28 cellular contexts compared by ENCODE assay signal in the genomic region with DNA sequence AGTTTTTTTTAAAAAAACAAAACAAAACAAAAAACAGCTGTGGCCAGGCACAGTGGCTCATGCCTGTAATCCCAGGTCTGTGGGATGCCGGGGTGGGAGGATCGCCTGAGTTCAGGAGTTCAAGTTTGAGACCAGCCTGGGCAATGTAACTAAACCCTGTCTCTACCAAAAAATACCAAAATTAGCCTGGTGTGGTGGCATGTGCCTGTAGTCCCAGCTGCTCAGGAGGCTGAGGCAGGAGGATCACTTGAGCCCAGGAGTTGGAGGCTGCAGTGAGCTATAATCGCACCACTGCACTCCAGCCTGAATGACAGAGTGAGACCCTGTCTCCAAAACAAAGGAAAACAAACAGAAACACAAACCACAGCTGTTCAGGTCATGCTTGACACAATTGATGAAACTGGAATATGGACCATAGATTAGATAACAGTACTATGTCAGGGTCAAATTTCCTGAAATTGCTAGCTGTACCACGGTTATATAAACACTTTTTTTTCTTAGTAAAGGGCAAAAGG. TPM values are rescaled to one million over a fixed set of nuclear protein-coding genes. Genes with fewer than 3 reads are reported as not detected.
A peak's percentile ranks its signal among the peaks of the same experiment; 100 is the strongest.
DNase-seq lines count a peak whose midpoint lies in the region; ATAC-seq and TF ChIP-seq lines count a peak whose summit lies in the region.
"Had no signal": no experiment of that assay in that cellular context is flagged by ENCODE, and none has a peak within 500 bp of the region (broad histone marks: within the 10 kb centered on the region; RNA-seq: fewer than 3 reads in every experiment).

No MANE protein-coding gene starts in this region.

- H3K36me3 Mint-ChIP-seq in activated naive CD8-positive, alpha-beta T cell treated with anti-CD3 and anti-CD28 coated beads, Interleukin-2, amount 50 U/mL, for 24 hours (ENCODE audit: low read depth): no peaks in the 10 kb centered on the region
- H3K36me3 Mint-ChIP-seq: CD8-positive, alpha-beta T cell had no signal

- H3K4me3 Mint-ChIP-seq in activated naive CD8-positive, alpha-beta T cell treated with anti-CD3 and anti-CD28 coated beads, Interleukin-2, amount 50 U/mL, for 24 hours: no peak overlapping the region
- H3K4me3 Mint-ChIP-seq: activated CD4-positive, alpha-beta T cell treated with anti-CD3 and anti-CD28 coated beads for 36 hours; brain; CD8-positive, alpha-beta T cell; stimulated activated naive CD8-positive, alpha-beta T cell treated with anti-CD3 and anti-CD28 coated beads, Interleukin-15, amount 100 ng/mL, for 72 hours had no signal

- H3K27ac Mint-ChIP-seq in activated naive CD8-positive, alpha-beta T cell treated with anti-CD3 and anti-CD28 coated beads, Interleukin-2, amount 50 U/mL, for 24 hours: no peak overlapping the region
- H3K27ac Mint-ChIP-seq: activated CD4-positive, alpha-beta T cell treated with anti-CD3 and anti-CD28 coated beads for 36 hours; brain; CD8-positive, alpha-beta T cell had no signal

- H3K9me3 Mint-ChIP-seq in activated naive CD8-positive, alpha-beta T cell treated with anti-CD3 and anti-CD28 coated beads, Interleukin-2, amount 50 U/mL, for 24 hours: no peaks in the 10 kb centered on the region

- no peak for ATAC-seq in GM21576 (IDR thresholded peaks at IDR 0.05; ENCODE audit: unreplicated experiment)
- ATAC-seq in activated naive CD8-positive, alpha-beta T cell treated with anti-CD3 and anti-CD28 coated beads, Interleukin-2, amount 50 U/mL, for 24 hours: no peak
- ATAC-seq: activated CD4-positive, alpha-beta T cell treated with anti-CD3 and anti-CD28 coated beads for 36 hours; CD8-positive, alpha-beta T cell; esophagus mucosa; gastrocnemius medialis; left colon; stimulated activated naive CD8-positive, alpha-beta T cell treated with anti-CD3 and anti-CD28 coated beads, Interleukin-15, amount 100 ng/mL, for 72 hours had no signal

- no peak for TF ChIP-seq CTCF in cardiac fibroblast (IDR thresholded peaks at IDR 0.05; ENCODE audit: low read depth, low read length)
- no peak for TF ChIP-seq CTCF in hepatocyte (IDR thresholded peaks at IDR 0.05; ENCODE audit: poor library complexity)
- peak in 1 of 3 donors; percentile 13 for TF ChIP-seq CTCF in lower leg skin (IDR thresholded peaks at IDR 0.05)

- H3K4me1 ChIP-seq in hepatocyte (ENCODE audit: insufficient read depth): peaks cover under 1% of the 10 kb centered on the region

- no peaks in the 10 kb centered on the region for H3K9me2 ChIP-seq in hepatocyte (replicated peaks; ENCODE audit: insufficient read depth)

- no peaks in the 10 kb centered on the region for H3K9me3 ChIP-seq in hepatocyte (ENCODE audit: low read depth)
- H3K9me3 ChIP-seq: vagina had no signal

- H2AFZ ChIP-seq in hepatocyte: no peak overlapping the region

- H3K4me3 ChIP-seq in cardiac fibroblast (replicated peaks in 1 of 2; ENCODE audit: low read depth in 2 of 2, low read length in 2 of 2) (no peak overlapping the region), hepatocyte (no peak overlapping the region), lower leg skin (ENCODE audit: low read depth, poor library complexity, severe bottlenecking) (no peak overlapping the region)
- H3K4me3 ChIP-seq: gastrocnemius medialis, skin epidermis, vagina had no signal

- H3K79me2 ChIP-seq in hepatocyte: no peaks in the 10 kb centered on the region

- no peak overlapping the region for H3K4me2 ChIP-seq in hepatocyte

- H3K27ac ChIP-seq in hepatocyte: no peak overlapping the region
- H3K27ac ChIP-seq: gastrocnemius medialis, vagina had no signal

- intact Hi-C loops in lower leg skin (cut with DNase I; ENCODE audit: low total_unique reads): loop anchor here (10.0 kb wide), 1 partner anchor 148 kb away; a partner anchor contains a TSS

- WGBS in hepatocyte (ENCODE audit: low lambda C conversion rate, missing lambda C conversion rate): 72% methylated on average over 4 of the region's 4 CpGs
- WGBS in lower leg skin, 2 donors: 79 to 85% methylated on average over 4 of the region's 4 CpGs

- TF ChIP-seq POLR2A in lower leg skin (IDR thresholded peaks at IDR 0.05): no peak

- no peaks in the 10 kb centered on the region for H3K36me3 ChIP-seq in hepatocyte (replicated peaks; ENCODE audit: insufficient read depth, low read depth)
- H3K36me3 ChIP-seq: gastrocnemius medialis, vagina had no signal

- DNase-seq in NCI-H2171 treated with DMSO at 0.1 percent for 48 hours (lab: John Stamatoyannopoulos, UW) (peak; percentile 40), NCI-H2171 (lab: John Stamatoyannopoulos, UW) (no peak), cardiac fibroblast (ENCODE audit: low read depth in 2 of 2) (peak; percentile 52 to 53), hepatocyte (ENCODE audit: low spot score) (peak; percentile 21), DMS153 (lab: John Stamatoyannopoulos, UW) (no peak), lower leg skin (ENCODE audit: low spot score in 2 of 2) (no peak)
- DNase-seq in activated naive CD8-positive, alpha-beta T cell treated with anti-CD3 and anti-CD28 coated beads, Interleukin-2, amount 50 U/mL, for 24 hours: no peak
- DNase-seq: activated CD4-positive, alpha-beta T cell treated with anti-CD3 and anti-CD28 coated beads for 36 hours; activated CD8-positive, alpha-beta memory T cell treated with anti-CD3 and anti-CD28 coated beads for 24 hours; activated gamma-delta T cell treated with Interleukin-2 at 50 U/mL for 16 hours; activated T-cell treated with anti-CD3 and anti-CD28 coated beads, Interleukin-2, amount 50 U/mL, for 1 hour; CD8-positive, alpha-beta T cell; DMS 273 treated with DMSO at 0.1 percent for 48 hours; effector memory CD4-positive, alpha-beta T cell; gastrocnemius medialis; left colon; NCI-H1417; NCI-H2081 treated with DMSO at 0.1 percent for 48 hours; NCI-H82; nucleus accumbens; stimulated activated naive CD8-positive, alpha-beta T cell treated with anti-CD3 and anti-CD28 coated beads, Interleukin-15, amount 100 ng/mL, for 72 hours; T-helper 2 cell had no signal

- H3K27me3 Mint-ChIP-seq in activated naive CD8-positive, alpha-beta T cell treated with anti-CD3 and anti-CD28 coated beads, Interleukin-2, amount 50 U/mL, for 24 hours: peaks cover 15% of the 10 kb centered on the region

- H3K4me1 Mint-ChIP-seq in activated naive CD8-positive, alpha-beta T cell treated with anti-CD3 and anti-CD28 coated beads, Interleukin-2, amount 50 U/mL, for 24 hours: peaks cover 20% of the 10 kb centered on the region

- peaks cover under 1% of the 10 kb centered on the region for H3K27me3 ChIP-seq in hepatocyte
- H3K27me3 ChIP-seq: gastrocnemius medialis, vagina had no signal

- H4K20me1 ChIP-seq in hepatocyte (ENCODE audit: insufficient read depth, poor library complexity, severe bottlenecking): no peaks in the 10 kb centered on the region

RNA-seq across cellular contexts. Expression of a gene that starts 6.9 kb away (rescaled TPM):
- total RNA-seq in hepatocyte (12.0 and 14.7 TPM in 2 replicates), lower leg skin (10 to 100 TPM; 11.8 to 51.8 (median 34.7) TPM)
- 23.4 and 26.3 TPM in 2 replicates for polyA plus RNA-seq in hepatocyte
- total RNA-seq: CD8-positive, alpha-beta T cell; myocyte had no signal

RNA-seq across cellular contexts. Expression of a gene that starts 14.0 kb away (rescaled TPM):
- total RNA-seq in hepatocyte: 0.56 and 3.2 TPM in 2 replicates
- polyA plus RNA-seq in hepatocyte: 1.2 TPM in 1 of 2 replicates, not detected in the other
- 10 to 100 TPM in 2 of 4 donors, 1 to 10 TPM in 2; 7.6 to 16.7 (median 11.4) TPM for total RNA-seq in lower leg skin

RNA-seq across cellular contexts. Expression of a gene that starts 33.1 kb away (rescaled TPM):
- total RNA-seq in hepatocyte (30.9 and 47.1 TPM in 2 replicates), lower leg skin (100 to 1,000 TPM in 1 of 4 donors, 10 to 100 TPM in 3; 40.6 to 125 (median 56.8) TPM)
- 174 and 216 TPM in 2 replicates for polyA plus RNA-seq in hepatocyte

RNA-seq across cellular contexts. Expression of a gene that starts 35.8 kb away (rescaled TPM):
- total RNA-seq in hepatocyte (293 and 312 TPM in 2 replicates), lower leg skin (100 to 1,000 TPM; 427 to 879 (median 727) TPM)
- polyA plus RNA-seq in hepatocyte: 683 and 693 TPM in 2 replicates

RNA-seq across cellular contexts. Expression of a gene that starts 35.9 kb away (rescaled TPM):
- total RNA-seq in hepatocyte (34.4 and 44.9 TPM in 2 replicates), lower leg skin (10 to 100 TPM; 24.5 to 39.5 (median 32.3) TPM)
- polyA plus RNA-seq in hepatocyte: 115 and 124 TPM in 2 replicates

Comparison
In these comparisons a context has a peak if more than half of its experiments do, and no peak if none do; other contexts are left out.
1. DNase-seq: peak in NCI-H2171 treated with DMSO at 0.1 percent for 48 hours (single experiment), cardiac fibroblast (2 of 2) and hepatocyte (single experiment); none in NCI-H2171 (single experiment), DMS153 (single experiment), activated naive CD8-positive, alpha-beta T cell treated with anti-CD3 and anti-CD28 coated beads, Interleukin-2, amount 50 U/mL, for 24 hours (single experiment) and lower leg skin (0 of 2).